Comparison of ENCODE assay signal across 15 cellular contexts in genomic region chr1:47468759-47469404, GRCh38. TPM values are rescaled to one million over a fixed set of nuclear protein-coding genes. Genes with fewer than 3 reads are reported as not detected.
A peak's percentile ranks its signal among the peaks of the same experiment; 100 is the strongest.
DNase-seq lines count a peak whose midpoint lies in the region; ATAC-seq and TF ChIP-seq lines count a peak whose summit lies in the region.
"Had no signal": no experiment of that assay in that cellular context is flagged by ENCODE, and none has a peak within 500 bp of the region (broad histone marks: within the 10 kb centered on the region; RNA-seq: fewer than 3 reads in every experiment).

No MANE protein-coding gene starts in this region.

- H3K9me3 ChIP-seq in HEK293 (ENCODE audit: control insufficient read depth, insufficient read depth, low read depth, low read length) (no peaks in the 10 kb centered on the region), T-helper 17 cell (ENCODE audit: control insufficient read depth, low read length, poor library complexity, severe bottlenecking) (no peaks in the 10 kb centered on the region)
- H3K9me3 ChIP-seq: HAP-1 had no signal

- H3K4me1 Mint-ChIP-seq in T-helper 17 cell = no peaks in the 10 kb centered on the region
- no peaks in the 10 kb centered on the region for H3K4me1 Mint-ChIP-seq in HFFc6 (ENCODE audit: low read depth)
- H3K4me1 Mint-ChIP-seq: B cell had no signal

- CTCF ChIA-PET in HEK293 (lab: Yijun Ruan, JAX) = interaction anchor here (0.6 to 1.5 kb wide), 2 partner anchors 31 to 50 kb away, joined by 3 to 5 read pairs; no protein-coding TSS in a partner anchor

- no peaks in the 10 kb centered on the region for H3K9me3 Mint-ChIP-seq in HFFc6
- H3K9me3 Mint-ChIP-seq: CD4-positive, alpha-beta T cell had no signal

- ATAC-seq in T-helper 17 cell = no peak
- peak; percentile 52 for ATAC-seq in sciatic nerve
- no peak for ATAC-seq in GM19324 (IDR thresholded peaks at IDR 0.05; ENCODE audit: low FRiP score, unreplicated experiment)

- DNase-seq in T-helper 17 cell = no peak
- peak; percentile 33 for DNase-seq in fibroblast of the aortic adventitia (ENCODE audit: low read depth)
- DNase-seq in sciatic nerve (ENCODE audit: low spot score) = no peak
- DNase-seq in NCI-H1694 treated with DMSO at 0.1 percent for 48 hours (lab: John Stamatoyannopoulos, UW) = no peak
- no peak for DNase-seq in HFFc6
- DNase-seq: C1 segment of cervical spinal cord; Calu3; CD4-positive, alpha-beta T cell; DMS 273 treated with DMSO at 0.1 percent for 48 hours had no signal

- intact Hi-C loops in sciatic nerve (cut with DNase I) = no loop called here

- H3K27ac ChIP-seq in HEK293 (ENCODE audit: extremely low read depth, low read depth, low read length) = no peak overlapping the region
- H3K27ac ChIP-seq: HL-60 had no signal

- H3K36me3 Mint-ChIP-seq in T-helper 17 cell (ENCODE audit: low read depth) = peaks cover 3% of the 10 kb centered on the region
- H3K36me3 Mint-ChIP-seq in HFFc6 (ENCODE audit: low read depth) = no peaks in the 10 kb centered on the region

- H3K4me1 ChIP-seq in HEK293 (ENCODE audit: control insufficient read depth, insufficient read depth, low read length) = peaks cover 4% of the 10 kb centered on the region; the same call in 1 of the 2 replicates
- H3K4me1 ChIP-seq: HAP-1 had no signal

- POLR2A ChIA-PET in HEK293 (lab: Yijun Ruan, JAX) = no interaction called here

- H3K27me3 Mint-ChIP-seq in T-helper 17 cell = peaks cover 45% of the 10 kb centered on the region
- H3K27me3 Mint-ChIP-seq in HFFc6 (ENCODE audit: insufficient read depth) = peaks cover 4% of the 10 kb centered on the region

- peak overlapping the region; percentile 1 for H3K4me3 Mint-ChIP-seq in T-helper 17 cell
- no peak overlapping the region for H3K4me3 Mint-ChIP-seq in HFFc6
- H3K4me3 Mint-ChIP-seq: B cell; CD4-positive, alpha-beta T cell had no signal

- no peaks in the 10 kb centered on the region for H3K36me3 ChIP-seq in HEK293 (ENCODE audit: control insufficient read depth in 2 of 2, insufficient read depth in 1 of 2, low read length in 2 of 2)
- H3K36me3 ChIP-seq: HAP-1 had no signal

- H3K27ac Mint-ChIP-seq in T-helper 17 cell (no peak overlapping the region), HFFc6 (no peak overlapping the region)
- H3K27ac Mint-ChIP-seq: B cell; CD4-positive, alpha-beta T cell had no signal

- TF ChIP-seq CTCF in HEK293 (tag by site-specific recombination; IDR thresholded peaks at IDR 0.05) (no peak), fibroblast of the aortic adventitia (IDR thresholded peaks at IDR 0.05; ENCODE audit: insufficient read depth, low read length) (no peak), HFFc6 (IDR thresholded peaks at IDR 0.05) (no peak)

- H3K4me3 ChIP-seq in HEK293 (ENCODE audit: low read depth, low read length) (no peak overlapping the region), fibroblast of the aortic adventitia (ENCODE audit: low read depth, low read length) (no peak overlapping the region)
- H3K4me3 ChIP-seq: HAP-1 had no signal

TF ChIP-seq in HEK293, 187 proteins besides CTCF, POLR2A, EP300 and RAD21:
- TF ChIP-seq ZNF18 (tag by site-specific recombination; IDR thresholded peaks at IDR 0.05) (no peak), ATF2 (tag by site-specific recombination; IDR thresholded peaks at IDR 0.05; ENCODE audit: low read depth) (no peak), ZNF23 (tag by site-specific recombination; IDR thresholded peaks at IDR 0.05; ENCODE audit: borderline replicate concordance) (no peak), KLF17 (tag by site-specific recombination; IDR thresholded peaks at IDR 0.05) (no peak), ZNF155 (tag by site-specific recombination; IDR thresholded peaks at IDR 0.05) (no peak), ZIC2 (tag by site-specific recombination; IDR thresholded peaks at IDR 0.05) (0 out of 2 replicates have a peak, but pooled peaks have one; percentile 14), ZNF157 (tag by site-specific recombination; IDR thresholded peaks at IDR 0.05) (no peak), ZNF239 (tag by site-specific recombination; IDR thresholded peaks at IDR 0.05) (no peak), ZFHX2 (tag by site-specific recombination; conservative IDR thresholded peaks at IDR 0.05) (peak; percentile 23; the same call in 1 of the 2 replicates)

RNA-seq across cellular contexts. Expression of gene FOXD2, which starts 31.0 kb away (rescaled TPM):
- under 1 TPM; 0.37 to 0.44 TPM for total RNA-seq in T-helper 17 cell
- total RNA-seq in fibroblast of the aortic adventitia (ENCODE audit: low replicate concordance) = under 0.01 and 0.36 TPM in 2 replicates
- 12.3 TPM for total RNA-seq in sciatic nerve
- under 1 TPM; 0.19 to 0.31 (median 0.21) TPM for total RNA-seq in HFFc6 (2021; fragmentation: NEBNext Ultra II Directional; extraction: Animal tissue kit (Norgen Biotek cat#: 25700))

RNA-seq across cellular contexts. Expression of gene FOXE3, which starts 52.8 kb away (rescaled TPM):
- total RNA-seq in T-helper 17 cell = not detected
- not detected in 2 replicates for total RNA-seq in fibroblast of the aortic adventitia (ENCODE audit: low replicate concordance)
- 0.27 TPM for total RNA-seq in sciatic nerve
- not detected for total RNA-seq in HFFc6 (2021; fragmentation: NEBNext Ultra II Directional; extraction: Animal tissue kit (Norgen Biotek cat#: 25700))
- total RNA-seq: B cell; Calu3; CD4-positive, alpha-beta T cell; Daoy had no signal
